In the genomic region with DNA sequence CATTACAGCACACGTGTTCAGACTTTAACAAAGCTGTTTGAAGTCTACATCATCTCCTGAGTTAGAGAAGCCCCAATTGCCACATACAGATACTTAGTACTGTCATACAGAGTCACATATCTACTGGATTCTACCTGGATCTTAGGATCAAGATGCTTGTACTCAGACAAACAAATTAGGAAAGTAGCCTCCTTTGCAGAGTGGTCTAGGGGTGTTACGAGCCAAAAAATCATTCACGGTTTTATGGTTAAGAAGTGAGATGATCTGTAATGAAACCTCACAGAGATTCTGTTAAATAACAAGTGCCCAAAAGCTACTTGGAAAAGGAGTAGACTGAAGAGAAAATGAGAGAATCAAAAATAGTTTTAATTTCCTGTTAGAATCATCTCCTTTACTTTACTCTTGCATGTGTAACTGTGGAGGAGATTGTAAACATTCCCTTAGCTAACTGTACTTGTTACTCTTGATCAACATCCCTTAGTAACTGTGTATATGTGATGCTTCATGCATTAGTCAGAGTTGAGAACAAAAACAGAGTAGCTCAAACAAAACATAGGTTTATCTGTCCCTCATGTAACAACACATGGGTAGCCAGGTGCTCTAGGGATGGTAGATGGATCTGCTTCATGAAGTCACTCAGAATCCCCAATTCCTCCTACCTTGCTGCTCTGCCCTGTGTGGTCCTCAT, we compare ENCODE assay signal across 1 cellular context.
TF ChIP-seq lines count a peak whose summit lies in the region.

No MANE protein-coding gene starts in this region.

TF ChIP-seq in GM23338, 12 proteins besides CTCF, POLR2A, EP300 and RAD21 (continued from another document):
- TF ChIP-seq, protein P1, sequence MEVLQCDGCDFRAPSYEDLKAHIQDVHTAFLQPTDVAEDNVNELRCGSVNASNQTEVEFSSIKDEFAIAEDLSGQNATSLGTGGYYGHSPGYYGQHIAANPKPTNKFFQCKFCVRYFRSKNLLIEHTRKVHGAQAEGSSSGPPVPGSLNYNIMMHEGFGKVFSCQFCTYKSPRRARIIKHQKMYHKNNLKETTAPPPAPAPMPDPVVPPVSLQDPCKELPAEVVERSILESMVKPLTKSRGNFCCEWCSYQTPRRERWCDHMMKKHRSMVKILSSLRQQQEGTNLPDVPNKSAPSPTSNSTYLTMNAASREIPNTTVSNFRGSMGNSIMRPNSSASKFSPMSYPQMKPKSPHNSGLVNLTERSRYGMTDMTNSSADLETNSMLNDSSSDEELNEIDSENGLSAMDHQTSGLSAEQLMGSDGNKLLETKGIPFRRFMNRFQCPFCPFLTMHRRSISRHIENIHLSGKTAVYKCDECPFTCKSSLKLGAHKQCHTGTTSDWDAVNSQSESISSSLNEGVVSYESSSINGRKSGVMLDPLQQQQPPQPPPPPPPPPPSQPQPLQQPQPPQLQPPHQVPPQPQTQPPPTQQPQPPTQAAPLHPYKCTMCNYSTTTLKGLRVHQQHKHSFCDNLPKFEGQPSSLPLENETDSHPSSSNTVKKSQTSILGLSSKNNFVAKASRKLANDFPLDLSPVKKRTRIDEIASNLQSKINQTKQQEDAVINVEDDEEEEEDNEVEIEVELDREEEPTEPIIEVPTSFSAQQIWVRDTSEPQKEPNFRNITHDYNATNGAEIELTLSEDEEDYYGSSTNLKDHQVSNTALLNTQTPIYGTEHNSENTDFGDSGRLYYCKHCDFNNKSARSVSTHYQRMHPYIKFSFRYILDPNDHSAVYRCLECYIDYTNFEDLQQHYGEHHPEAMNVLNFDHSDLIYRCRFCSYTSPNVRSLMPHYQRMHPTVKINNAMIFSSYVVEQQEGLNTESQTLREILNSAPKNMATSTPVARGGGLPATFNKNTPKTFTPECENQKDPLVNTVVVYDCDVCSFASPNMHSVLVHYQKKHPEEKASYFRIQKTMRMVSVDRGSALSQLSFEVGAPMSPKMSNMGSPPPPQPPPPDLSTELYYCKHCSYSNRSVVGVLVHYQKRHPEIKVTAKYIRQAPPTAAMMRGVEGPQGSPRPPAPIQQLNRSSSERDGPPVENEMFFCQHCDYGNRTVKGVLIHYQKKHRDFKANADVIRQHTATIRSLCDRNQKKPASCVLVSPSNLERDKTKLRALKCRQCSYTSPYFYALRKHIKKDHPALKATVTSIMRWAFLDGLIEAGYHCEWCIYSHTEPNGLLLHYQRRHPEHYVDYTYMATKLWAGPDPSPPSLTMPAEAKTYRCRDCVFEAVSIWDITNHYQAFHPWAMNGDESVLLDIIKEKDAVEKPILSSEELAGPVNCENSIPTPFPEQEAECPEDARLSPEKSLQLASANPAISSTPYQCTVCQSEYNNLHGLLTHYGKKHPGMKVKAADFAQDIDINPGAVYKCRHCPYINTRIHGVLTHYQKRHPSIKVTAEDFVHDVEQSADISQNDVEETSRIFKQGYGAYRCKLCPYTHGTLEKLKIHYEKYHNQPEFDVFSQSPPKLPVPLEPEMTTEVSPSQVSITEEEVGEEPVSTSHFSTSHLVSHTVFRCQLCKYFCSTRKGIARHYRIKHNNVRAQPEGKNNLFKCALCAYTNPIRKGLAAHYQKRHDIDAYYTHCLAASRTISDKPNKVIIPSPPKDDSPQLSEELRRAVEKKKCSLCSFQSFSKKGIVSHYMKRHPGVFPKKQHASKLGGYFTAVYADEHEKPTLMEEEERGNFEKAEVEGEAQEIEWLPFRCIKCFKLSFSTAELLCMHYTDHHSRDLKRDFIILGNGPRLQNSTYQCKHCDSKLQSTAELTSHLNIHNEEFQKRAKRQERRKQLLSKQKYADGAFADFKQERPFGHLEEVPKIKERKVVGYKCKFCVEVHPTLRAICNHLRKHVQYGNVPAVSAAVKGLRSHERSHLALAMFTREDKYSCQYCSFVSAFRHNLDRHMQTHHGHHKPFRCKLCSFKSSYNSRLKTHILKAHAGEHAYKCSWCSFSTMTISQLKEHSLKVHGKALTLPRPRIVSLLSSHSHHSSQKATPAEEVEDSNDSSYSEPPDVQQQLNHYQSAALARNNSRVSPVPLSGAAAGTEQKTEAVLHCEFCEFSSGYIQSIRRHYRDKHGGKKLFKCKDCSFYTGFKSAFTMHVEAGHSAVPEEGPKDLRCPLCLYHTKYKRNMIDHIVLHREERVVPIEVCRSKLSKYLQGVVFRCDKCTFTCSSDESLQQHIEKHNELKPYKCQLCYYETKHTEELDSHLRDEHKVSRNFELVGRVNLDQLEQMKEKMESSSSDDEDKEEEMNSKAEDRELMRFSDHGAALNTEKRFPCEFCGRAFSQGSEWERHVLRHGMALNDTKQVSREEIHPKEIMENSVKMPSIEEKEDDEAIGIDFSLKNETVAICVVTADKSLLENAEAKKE (CRISPR knock-in tag; IDR thresholded peaks at IDR 0.05), result no peak
- no peak for TF ChIP-seq ZNF331 (CRISPR knock-in tag; IDR thresholded peaks at IDR 0.05; ENCODE audit: low read depth)
TF ChIP-seq in GM23338: peak in this region for 0.
